In the genomic region with DNA sequence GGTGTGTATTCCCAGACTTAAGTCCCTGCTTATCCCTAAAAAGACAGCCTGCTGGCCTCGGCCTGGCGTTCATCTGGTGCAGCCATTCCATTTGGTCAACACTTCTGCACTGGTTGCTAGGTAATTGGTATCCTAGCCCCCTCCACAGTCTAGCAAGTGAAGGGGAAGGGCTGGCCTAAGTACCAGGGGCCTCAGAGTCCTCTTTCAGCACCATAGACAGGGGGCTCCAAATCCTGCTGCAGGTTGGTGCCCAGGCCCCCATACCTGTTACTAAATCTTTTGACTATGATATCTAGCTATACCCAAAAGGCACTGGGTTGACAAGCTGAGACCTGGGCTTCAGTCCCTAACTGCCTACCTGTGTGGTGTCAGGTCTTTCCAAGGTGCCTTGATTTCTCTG, we compare ENCODE assay signal across 17 cellular contexts. TPM values are rescaled to one million over a fixed set of nuclear protein-coding genes. Genes with fewer than 3 reads are reported as not detected.
DNase-seq lines count a peak whose midpoint lies in the region; ATAC-seq, FAIRE-seq and TF ChIP-seq lines count a peak whose summit lies in the region.
"Had no signal": no experiment of that assay in that cellular context is flagged by ENCODE, and none has a peak within 500 bp of the region (broad histone marks: within the 10 kb centered on the region; RNA-seq: fewer than 3 reads in every experiment).

No MANE protein-coding gene starts in this region.

- no peak overlapping the region for H3K27ac ChIP-seq in A549
- H3K27ac ChIP-seq in CD4-positive, alpha-beta T cell (ENCODE audit: low read depth, low read length) = peak overlapping the region; percentile 97
- H3K27ac ChIP-seq in naive thymus-derived CD4-positive, alpha-beta T cell (ENCODE audit: low read depth, low read length) = peak overlapping the region; percentile 87

- peak overlapping the region; percentile 97 for H3K27ac Mint-ChIP-seq in CD4-positive, alpha-beta T cell
- H3K27ac Mint-ChIP-seq in activated CD8-positive, alpha-beta T cell treated with anti-CD3 and anti-CD28 coated beads for 36 hours = peak overlapping the region; percentile 98
- peak overlapping the region; percentile 94 to 99 (median 98) for H3K27ac Mint-ChIP-seq in naive thymus-derived CD4-positive, alpha-beta T cell
- H3K27ac Mint-ChIP-seq: WTC11 had no signal

- POLR2A ChIA-PET in A549 (lab: Yijun Ruan, JAX) = interaction anchor here (4.4 kb wide), 1 partner anchor 42 kb away, joined by 28 read pairs; the partner anchor contains the start of gene HNRNPUL1
- POLR2A ChIA-PET in CD4-positive, alpha-beta T cell (lab: Charles Lee) = interaction anchor here (1.4 to 12.9 kb wide), 7 partner anchors 10 to 643 kb away, joined by 5 to 314 read pairs (median 8); partner anchors contain the start of genes HNRNPUL1 and TGFB1
- POLR2A ChIA-PET in activated CD8-positive, alpha-beta T cell treated with anti-CD3 and anti-CD28 coated beads for 36 hours (lab: Charles Lee) = interaction anchor here (0.6 to 14.9 kb wide), 6 partner anchors 18 to 103 kb away, joined by 3 to 179 read pairs (median 3); partner anchors contain the start of gene HNRNPUL1
- POLR2A ChIA-PET in naive thymus-derived CD4-positive, alpha-beta T cell (lab: Charles Lee) = interaction anchor here (0.8 to 15.1 kb wide), 10 partner anchors 11 to 101 kb away, joined by 3 to 339 read pairs (median 6); partner anchors contain the start of genes HNRNPUL1 and TGFB1

- TF ChIP-seq CTCF in A549 (IDR thresholded peaks at IDR 0.05) = no peak
- TF ChIP-seq CTCF in CD4-positive, alpha-beta T cell (IDR thresholded peaks at IDR 0.05) = no peak
- no peak for TF ChIP-seq CTCF in activated CD8-positive, alpha-beta T cell treated with anti-CD3 and anti-CD28 coated beads for 36 hours (IDR thresholded peaks at IDR 0.05)

- H3K36me3 Mint-ChIP-seq in CD4-positive, alpha-beta T cell (ENCODE audit: low read depth) = peaks cover 89% of the 10 kb centered on the region
- H3K36me3 Mint-ChIP-seq in activated CD8-positive, alpha-beta T cell treated with anti-CD3 and anti-CD28 coated beads for 36 hours (ENCODE audit: low read depth) = peaks cover 62% of the 10 kb centered on the region
- H3K36me3 Mint-ChIP-seq in naive thymus-derived CD4-positive, alpha-beta T cell = peaks cover 4 to 57% (median 23%) of the 10 kb centered on the region in 5 donors

- no peaks in the 10 kb centered on the region for H3K9me3 Mint-ChIP-seq in CD4-positive, alpha-beta T cell
- no peaks in the 10 kb centered on the region for H3K9me3 Mint-ChIP-seq in activated CD8-positive, alpha-beta T cell treated with anti-CD3 and anti-CD28 coated beads for 36 hours
- peaks cover 0 to 13% (median 0%) of the 10 kb centered on the region in 11 donors for H3K9me3 Mint-ChIP-seq in naive thymus-derived CD4-positive, alpha-beta T cell
- H3K9me3 Mint-ChIP-seq: WTC11 had no signal

- no peaks in the 10 kb centered on the region for H3K27me3 ChIP-seq in CD4-positive, alpha-beta T cell (ENCODE audit: control insufficient read depth, insufficient read depth, low read length)
- no peaks in the 10 kb centered on the region for H3K27me3 ChIP-seq in naive thymus-derived CD4-positive, alpha-beta T cell (ENCODE audit: control insufficient read depth in 2 of 2, insufficient read depth in 2 of 2, low read length in 2 of 2)
- H3K27me3 ChIP-seq: uterus had no signal

- TF ChIP-seq EP300 in A549 (IDR thresholded peaks at IDR 0.05) = no peak

- no peak for TF ChIP-seq RAD21 in A549 (conservative IDR thresholded peaks at IDR 0.05 in 1 of 2, IDR thresholded peaks at IDR 0.05 in 1 of 2)

- ATAC-seq in A549 = no peak
- ATAC-seq in CD4-positive, alpha-beta T cell (ENCODE audit: poor library complexity) = no peak
- ATAC-seq in activated CD8-positive, alpha-beta T cell treated with anti-CD3 and anti-CD28 coated beads for 36 hours = no peak
- ATAC-seq in naive thymus-derived CD4-positive, alpha-beta T cell = no peak
- ATAC-seq in HG03520 (IDR thresholded peaks at IDR 0.05; ENCODE audit: unreplicated experiment) = no peak
- ATAC-seq: HepG2, WTC11 had no signal

- peaks cover 15% of the 10 kb centered on the region for H3K4me1 ChIP-seq in A549
- peaks cover 89 to 90% of the 10 kb centered on the region in 2 donors for H3K4me1 ChIP-seq in naive thymus-derived CD4-positive, alpha-beta T cell (ENCODE audit: control insufficient read depth in 2 of 2, insufficient read depth in 2 of 2, low read length in 2 of 2)

- no peak for TF ChIP-seq POLR2A in A549 (IDR thresholded peaks at IDR 0.05; ENCODE audit: low read length)

- H3K9me3 ChIP-seq in A549 = no peaks in the 10 kb centered on the region
- H3K9me3 ChIP-seq in CD4-positive, alpha-beta T cell (ENCODE audit: control insufficient read depth, low read length) = no peaks in the 10 kb centered on the region
- no peaks in the 10 kb centered on the region for H3K9me3 ChIP-seq in naive thymus-derived CD4-positive, alpha-beta T cell (ENCODE audit: control insufficient read depth in 2 of 3, low read length in 3 of 3)
- H3K9me3 ChIP-seq: uterus had no signal

- intact Hi-C loops in CD4-positive, alpha-beta T cell (cut with DNase I, micrococcal nuclease) = loop anchor here (5.0 to 10.0 kb wide), 4 partner anchors 46 to 644 kb away; partner anchors contain the start of gene TGFB1 (in 1 of the 2)
- intact Hi-C loops in activated CD8-positive, alpha-beta T cell treated with anti-CD3 and anti-CD28 coated beads for 36 hours (cut with micrococcal nuclease) = loop anchor here (5.0 kb wide), 2 partner anchors 46 to 104 kb away; partner anchors contain the start of gene TGFB1
- intact Hi-C loops in naive thymus-derived CD4-positive, alpha-beta T cell (cut with micrococcal nuclease) = loop anchor here (5.0 kb wide), 5 partner anchors 179 to 589 kb away; partner anchors contain the start of genes COQ8B (in 1 of the 2) and ITPKC (in 1 of the 2)

- H3K4me2 ChIP-seq in A549 = no peak overlapping the region

- peaks cover 97% of the 10 kb centered on the region for H3K4me1 Mint-ChIP-seq in CD4-positive, alpha-beta T cell (ENCODE audit: low read depth)
- peaks cover 83% of the 10 kb centered on the region for H3K4me1 Mint-ChIP-seq in activated CD8-positive, alpha-beta T cell treated with anti-CD3 and anti-CD28 coated beads for 36 hours (ENCODE audit: low read depth)
- peaks cover 62 to 97% (median 81%) of the 10 kb centered on the region in 7 donors for H3K4me1 Mint-ChIP-seq in naive thymus-derived CD4-positive, alpha-beta T cell

- no peak for DNase-seq in A549 (ENCODE audit: low read depth in 1 of 2, low spot score in 1 of 2)
- DNase-seq in CD4-positive, alpha-beta T cell = no peak
- DNase-seq in activated CD8-positive, alpha-beta T cell treated with anti-CD3 and anti-CD28 coated beads for 36 hours = peak; percentile 23
- no peak for DNase-seq in naive thymus-derived CD4-positive, alpha-beta T cell
- no peak for DNase-seq in GF-D8 (lab: John Stamatoyannopoulos, UW)
- no peak for DNase-seq in RKO (ENCODE audit: low spot score)
- no peak for DNase-seq in HuH-7 (ENCODE audit: low spot score)
- DNase-seq: activated gamma-delta T cell treated with Interleukin-2 at 50 U/mL for 16 hours; central memory CD4-positive, alpha-beta T cell; glutamatergic neuron; NCI-H1105; NCI-H2227 treated with DMSO at 0.1 percent for 48 hours; uterus had no signal

- peak overlapping the region; percentile 95 for H3K4me3 Mint-ChIP-seq in CD4-positive, alpha-beta T cell
- no peak overlapping the region for H3K4me3 Mint-ChIP-seq in activated CD8-positive, alpha-beta T cell treated with anti-CD3 and anti-CD28 coated beads for 36 hours
- peak overlapping the region; percentile 58 to 100 (median 95) for H3K4me3 Mint-ChIP-seq in naive thymus-derived CD4-positive, alpha-beta T cell
- H3K4me3 Mint-ChIP-seq: WTC11 had no signal

- H3K27me3 Mint-ChIP-seq in CD4-positive, alpha-beta T cell = no peaks in the 10 kb centered on the region
- H3K27me3 Mint-ChIP-seq in activated CD8-positive, alpha-beta T cell treated with anti-CD3 and anti-CD28 coated beads for 36 hours = no peaks in the 10 kb centered on the region
- peaks cover 0 to 3% (median 0%) of the 10 kb centered on the region in 5 donors for H3K27me3 Mint-ChIP-seq in naive thymus-derived CD4-positive, alpha-beta T cell

- no peak for FAIRE-seq in A549 (lab: Jason Lieb, UNC)
- FAIRE-seq: HepG2, islet of Langerhans had no signal

- CTCF ChIA-PET in A549 (lab: Yijun Ruan, JAX) = interaction anchor here (0.5 to 19.5 kb wide), 12 partner anchors 14 to 702 kb away, joined by 3 to 598 read pairs (median 8); partner anchors contain the start of genes HNRNPUL1 and TGFB1
- CTCF ChIA-PET in CD4-positive, alpha-beta T cell (lab: Charles Lee) = interaction anchor here (1.2 to 5.0 kb wide), 6 partner anchors 8 to 102 kb away, joined by 3 to 43 read pairs (median 20); partner anchors contain the start of genes HNRNPUL1 and TGFB1
- CTCF ChIA-PET in activated CD8-positive, alpha-beta T cell treated with anti-CD3 and anti-CD28 coated beads for 36 hours (lab: Charles Lee) = interaction anchor here (1.7 to 3.9 kb wide), 2 partner anchors 9 to 101 kb away, joined by 10 to 18 read pairs; no protein-coding TSS in a partner anchor
- CTCF ChIA-PET in naive thymus-derived CD4-positive, alpha-beta T cell (lab: Charles Lee) = interaction anchor here (2.6 to 7.2 kb wide), 3 partner anchors 43 to 102 kb away, joined by 9 to 78 read pairs (median 10); partner anchors contain the start of gene HNRNPUL1

- H3K4me3 ChIP-seq in A549 = no peak overlapping the region
- peak overlapping the region; percentile 46 for H3K4me3 ChIP-seq in naive thymus-derived CD4-positive, alpha-beta T cell (ENCODE audit: low read length)
- H3K4me3 ChIP-seq: uterus had no signal

- 94% methylated on average over 2 of the region's 2 CpGs for WGBS in A549 (ENCODE audit: missing lambda C conversion rate)

- peaks cover 14 to 51% (median 14%) of the 10 kb centered on the region in 3 experiments for H3K36me3 ChIP-seq in naive thymus-derived CD4-positive, alpha-beta T cell (ENCODE audit: control insufficient read depth in 2 of 3, insufficient read depth in 3 of 3, low read length in 3 of 3)
- H3K36me3 ChIP-seq: uterus had no signal

RNA-seq across cellular contexts. Expression of gene CCDC97, which starts 4.0 kb away (rescaled TPM):
- polyA plus RNA-seq in A549 (2011; rRNA removed) = 18.7 and 21.4 TPM in 2 replicates
- polyA plus RNA-seq in A549 (2012; cell fraction: cytosol; rRNA removed) = 18.9 and 24.5 TPM in 2 replicates
- 27.6 and 37.7 TPM in 2 replicates for polyA plus RNA-seq in A549 (2012; cell fraction: nucleus; rRNA removed)
- polyA plus RNA-seq in A549 (2017; fragmentation: RNase III; extraction: RNeasy Plus Mini Kit Qiagen cat#74134 plus additional on column Dnase treatment) = 26.8 to 29.2 TPM (median 27.6 TPM) in 3 replicates
- polyA minus RNA-seq in A549 (2011; rRNA and poly(A)+ RNA removed) = 26.4 and 31.9 TPM in 2 replicates
- 10 to 100 TPM; 27.3 to 29.7 TPM for total RNA-seq in CD4-positive, alpha-beta T cell
- total RNA-seq in activated CD8-positive, alpha-beta T cell treated with anti-CD3 and anti-CD28 coated beads for 36 hours = 10 to 100 TPM; 15.9 to 20.4 TPM
- 10 to 100 TPM; 35.9 to 56.5 (median 49.1) TPM for total RNA-seq in naive thymus-derived CD4-positive, alpha-beta T cell
- polyA plus RNA-seq in naive thymus-derived CD4-positive, alpha-beta T cell = 10 to 100 TPM; 22.3 to 27.6 TPM

RNA-seq across cellular contexts. Expression of gene HNRNPUL1, which starts 41.8 kb away (rescaled TPM):
- polyA plus RNA-seq in A549 (2011; rRNA removed) (89.5 and 117 TPM in 2 replicates), A549 (2017; fragmentation: RNase III; extraction: RNeasy Plus Mini Kit Qiagen cat#74134 plus additional on column Dnase treatment) (272 to 278 TPM (median 273 TPM) in 3 replicates)
- polyA plus RNA-seq in A549 (2012; cell fraction: cytosol; rRNA removed) = 77.4 and 104 TPM in 2 replicates
- polyA plus RNA-seq in A549 (2012; cell fraction: nucleus; rRNA removed) = 94.8 and 133 TPM in 2 replicates
- polyA minus RNA-seq in A549 (2011; rRNA and poly(A)+ RNA removed) = 118 and 124 TPM in 2 replicates
- 100 to 1,000 TPM; 367 to 388 TPM for total RNA-seq in CD4-positive, alpha-beta T cell
- total RNA-seq in activated CD8-positive, alpha-beta T cell treated with anti-CD3 and anti-CD28 coated beads for 36 hours = 100 to 1,000 TPM; 257 to 259 TPM
- total RNA-seq in naive thymus-derived CD4-positive, alpha-beta T cell = 100 to 1,000 TPM; 253 to 319 (median 280) TPM
- polyA plus RNA-seq in naive thymus-derived CD4-positive, alpha-beta T cell = 10 to 100 TPM; 51.4 to 81.6 TPM

RNA-seq across cellular contexts. Expression of gene TGFB1, which starts 47.8 kb away (rescaled TPM):
- polyA plus RNA-seq in A549 (2011; rRNA removed) (6.0 and 13.2 TPM in 2 replicates), A549 (2017; fragmentation: RNase III; extraction: RNeasy Plus Mini Kit Qiagen cat#74134 plus additional on column Dnase treatment) (63.4 to 86.4 TPM (median 83.2 TPM) in 3 replicates)
- 21.3 and 30.8 TPM in 2 replicates for polyA plus RNA-seq in A549 (2012; cell fraction: cytosol; rRNA removed)
- 70.8 and 74.9 TPM in 2 replicates for polyA plus RNA-seq in A549 (2012; cell fraction: nucleus; rRNA removed)
- polyA minus RNA-seq in A549 (2011; rRNA and poly(A)+ RNA removed) = 24.8 and 51.1 TPM in 2 replicates
- 100 to 1,000 TPM; 406 to 416 TPM for total RNA-seq in CD4-positive, alpha-beta T cell
- total RNA-seq in activated CD8-positive, alpha-beta T cell treated with anti-CD3 and anti-CD28 coated beads for 36 hours = 100 to 1,000 TPM; 112 to 123 TPM
- 100 to 1,000 TPM in 3 of 5 experiments, 10 to 100 TPM in 2; 91.2 to 322 (median 185) TPM for total RNA-seq in naive thymus-derived CD4-positive, alpha-beta T cell
- polyA plus RNA-seq in naive thymus-derived CD4-positive, alpha-beta T cell = 10 to 100 TPM; 31.4 to 62.3 TPM

RNA-seq across cellular contexts. Expression of gene B9D2, which starts 58.0 kb away (rescaled TPM):
- polyA plus RNA-seq in A549 (2011; rRNA removed) (17.5 and 19.6 TPM in 2 replicates), A549 (2017; fragmentation: RNase III; extraction: RNeasy Plus Mini Kit Qiagen cat#74134 plus additional on column Dnase treatment) (22.5 to 26.1 TPM (median 24.4 TPM) in 3 replicates)
- 45.5 and 46.6 TPM in 2 replicates for polyA plus RNA-seq in A549 (2012; cell fraction: cytosol; rRNA removed)
- 36.9 and 40.6 TPM in 2 replicates for polyA plus RNA-seq in A549 (2012; cell fraction: nucleus; rRNA removed)
- polyA minus RNA-seq in A549 (2011; rRNA and poly(A)+ RNA removed) = 3.8 and 7.4 TPM in 2 replicates
- total RNA-seq in CD4-positive, alpha-beta T cell = 10 to 100 TPM; 21.1 to 26.8 TPM
- total RNA-seq in activated CD8-positive, alpha-beta T cell treated with anti-CD3 and anti-CD28 coated beads for 36 hours = 1 to 10 TPM; 3.1 to 5.1 TPM
- 10 to 100 TPM; 11.6 to 38.9 (median 12.5) TPM for total RNA-seq in naive thymus-derived CD4-positive, alpha-beta T cell
- 10 to 100 TPM; 18.0 to 20.5 TPM for polyA plus RNA-seq in naive thymus-derived CD4-positive, alpha-beta T cell

Comparison
In these comparisons a context has a peak if more than half of its experiments do, and no peak if none do; other contexts are left out.
1. H3K27ac ChIP-seq: peak in CD4-positive, alpha-beta T cell (single experiment) and naive thymus-derived CD4-positive, alpha-beta T cell (single experiment); none in A549 (0 of 2).
2. Peak in every context shown above with its lines, with median percentiles within 50 percentile points of each other: H3K27ac Mint-ChIP-seq.